ENCODE assay signal across 16 cellular contexts in the genomic region with DNA sequence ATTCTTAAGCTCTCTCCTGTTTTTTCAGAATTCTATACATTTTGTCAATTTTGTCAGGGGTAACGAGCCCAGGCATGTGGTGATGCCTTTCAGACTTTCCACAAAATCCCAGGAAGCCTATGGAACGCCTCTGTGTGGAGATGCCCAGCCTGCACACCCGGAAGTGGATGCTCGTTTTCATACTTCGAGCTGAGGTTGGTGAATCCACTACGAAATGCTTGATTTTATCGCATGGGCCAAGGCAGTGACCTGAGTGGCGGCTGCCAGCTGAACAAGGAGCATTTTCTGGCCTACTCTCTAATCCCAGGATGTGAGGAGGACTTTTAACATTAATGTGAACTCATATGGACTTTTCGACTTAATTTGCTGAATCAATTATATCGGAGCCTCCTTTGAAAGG.
DNase-seq lines count a peak whose midpoint lies in the region; ATAC-seq, FAIRE-seq and TF ChIP-seq lines count a peak whose summit lies in the region.
"Had no signal": no experiment of that assay in that cellular context is flagged by ENCODE, and none has a peak within 500 bp of the region (broad histone marks: within the 10 kb centered on the region; RNA-seq: fewer than 3 reads in every experiment).

No MANE protein-coding gene starts in this region.

- TF ChIP-seq EP300 in HepG2 (IDR thresholded peaks at IDR 0.05; ENCODE audit: low read depth in 2 of 2, low read length in 2 of 2) = no peak
- TF ChIP-seq EP300 in HepG2 (CRISPR knock-in tag; IDR thresholded peaks at IDR 0.05; ENCODE audit: borderline replicate concordance) = no peak
- TF ChIP-seq EP300 in sigmoid colon (IDR thresholded peaks at IDR 0.05) = no peak

- H3K4me1 ChIP-seq in HepG2 (ENCODE audit: insufficient read depth, low read length) (no peaks in the 10 kb centered on the region), right lobe of liver (no peaks in the 10 kb centered on the region), lung (ENCODE audit: control insufficient read depth in 2 of 2, insufficient read depth in 2 of 2, low read length in 2 of 2) (no peaks in the 10 kb centered on the region), sigmoid colon (no peaks in the 10 kb centered on the region), testis (no peaks in the 10 kb centered on the region)

- H3K79me2 ChIP-seq in HepG2 (ENCODE audit: insufficient read depth, low read length) = no peaks in the 10 kb centered on the region

- TF ChIP-seq POLR2A in HepG2 (IDR thresholded peaks at IDR 0.05; ENCODE audit: insufficient read depth in 1 of 2, low read depth in 2 of 2, low read length in 2 of 2) (no peak), right lobe of liver (IDR thresholded peaks at IDR 0.05) (no peak), sigmoid colon (IDR thresholded peaks at IDR 0.05) (no peak), testis (IDR thresholded peaks at IDR 0.05) (no peak)

- intact Hi-C loops in HepG2 (cut with micrococcal nuclease; ENCODE audit: unreplicated experiment) (no loop called here), right lobe of liver (cut with DNase I) (no loop called here), sigmoid colon (cut with DNase I) (no loop called here), testis (cut with DNase I; ENCODE audit: low total_unique reads) (no loop called here)

- in situ Hi-C loops in HepG2 (cut with HindIII; ENCODE audit: extremely low pct_ligation_motif_present, low pct_unique_long_range_greater_than_20kb) = no loop called here

- H4K20me1 ChIP-seq in HepG2 (ENCODE audit: insufficient read depth, low read length) = no peaks in the 10 kb centered on the region

- ATAC-seq in HepG2 (no peak), right lobe of liver (no peak), lung (ENCODE audit: insufficient read depth, low FRiP score) (no peak), GM18519 (IDR thresholded peaks at IDR 0.05; ENCODE audit: low FRiP score, unreplicated experiment) (no peak)
- ATAC-seq: CD8-positive, alpha-beta T cell had no signal

- H3K4me3 ChIP-seq in HepG2 (replicated peaks in 1 of 3; ENCODE audit: insufficient read depth in 1 of 3, low read depth in 2 of 3, low read length in 3 of 3) (no peak overlapping the region), right lobe of liver (no peak overlapping the region), lung (no peak overlapping the region), sigmoid colon (no peak overlapping the region), testis (no peak overlapping the region)
- H3K4me3 ChIP-seq: BLaER1 treated with 17β-estradiol and CSF1 and Interleukin-3, amounts not matched to agents 10 nM and 100 nM; GM23248 had no signal

- no peaks in the 10 kb centered on the region for H3K36me3 ChIP-seq in HepG2 (replicated peaks in 1 of 2; ENCODE audit: control insufficient read depth in 1 of 2, insufficient read depth in 2 of 2, low read length in 2 of 2)
- no peaks in the 10 kb centered on the region for H3K36me3 ChIP-seq in right lobe of liver
- no peaks in the 10 kb centered on the region for H3K36me3 ChIP-seq in lung (ENCODE audit: control insufficient read depth in 2 of 2, insufficient read depth in 2 of 2, low read length in 2 of 2)
- no peaks in the 10 kb centered on the region for H3K36me3 ChIP-seq in sigmoid colon
- H3K36me3 ChIP-seq in testis (ENCODE audit: low read depth, missing control alignments) = no peaks in the 10 kb centered on the region
- H3K36me3 ChIP-seq: BLaER1 treated with 17β-estradiol and CSF1 and Interleukin-3, amounts not matched to agents 10 nM and 100 nM had no signal

- TF ChIP-seq RAD21 in HepG2 (CRISPR knock-in tag; IDR thresholded peaks at IDR 0.05) = no peak

- POLR2A ChIA-PET in HepG2 (lab: Yijun Ruan, JAX) = no interaction called here

- CTCF ChIA-PET in HepG2 (lab: Yijun Ruan, JAX; ENCODE audit: low intra/inter-chr PET ratio, low total read pairs) = no interaction called here

- TF ChIP-seq CTCF in HepG2 (CRISPR knock-in tag; IDR thresholded peaks at IDR 0.05) = no peak
- no peak for TF ChIP-seq CTCF in right lobe of liver (IDR thresholded peaks at IDR 0.05)
- TF ChIP-seq CTCF in lung (IDR thresholded peaks at IDR 0.05; ENCODE audit: control extremely low read depth, extremely low read depth) = no peak
- TF ChIP-seq CTCF in sigmoid colon (IDR thresholded peaks at IDR 0.05) = no peak
- no peak for TF ChIP-seq CTCF in testis (IDR thresholded peaks at IDR 0.05)

- H3K4me2 ChIP-seq in HepG2 (ENCODE audit: low read depth, low read length) = no peak overlapping the region

- 14% methylated on average over 6 of the region's 10 CpGs for WGBS in HepG2 (ENCODE audit: low lambda C conversion rate)
- WGBS in right lobe of liver (ENCODE audit: insufficient coverage, low coverage, low lambda C conversion rate, missing lambda C conversion rate) = 75% methylated on average over 4 of the region's 10 CpGs
- 84 to 88% methylated on average over 10 of the region's 10 CpGs for WGBS in lung, 2 donors
- 71 to 80% methylated on average over 10 of the region's 10 CpGs for WGBS in sigmoid colon, 2 donors
- 78 to 80% methylated on average over 10 of the region's 10 CpGs for WGBS in testis, 2 donors

- H3K9ac ChIP-seq in HepG2 (ENCODE audit: insufficient read depth, low read depth, low read length) = no peak overlapping the region
- H3K9ac ChIP-seq: BLaER1 treated with 17β-estradiol and CSF1 and Interleukin-3, amounts not matched to agents 10 nM and 100 nM; GM23248 had no signal

- BruUV-seq in HepG2 (replicated peaks; lab: Mats Ljungman, UMichigan) = no TSS peak

- no peak overlapping the region for H2AFZ ChIP-seq in HepG2 (ENCODE audit: low read length)
- H2AFZ ChIP-seq: GM23248 had no signal

- no peak for DNase-seq in HepG2 (ENCODE audit: low spot score)
- DNase-seq in right lobe of liver = no peak
- peak; percentile 4 for DNase-seq in lung (ENCODE audit: low spot score)
- peak; percentile 47 for DNase-seq in sigmoid colon
- no peak for DNase-seq in activated effector memory CD4-positive, alpha-beta T cell treated with Interleukin-2 at 50 U/mL for 16 hours
- no peak for DNase-seq in testis
- DNase-seq: 8988T, Calu3, GF-D8, GM23248, HCEC 1CT, IMR-90 had no signal

- FAIRE-seq in HepG2 (lab: Jason Lieb, UNC) = no peak

- no peak overlapping the region for H3K27ac ChIP-seq in HepG2 (ENCODE audit: extremely low read length, insufficient read depth, low read length)
- no peak overlapping the region for H3K27ac ChIP-seq in right lobe of liver
- no peak overlapping the region for H3K27ac ChIP-seq in lung (ENCODE audit: low read depth in 1 of 2, low read length in 1 of 2)
- H3K27ac ChIP-seq in sigmoid colon = no peak overlapping the region
- H3K27ac ChIP-seq in testis = no peak overlapping the region
- H3K27ac ChIP-seq: BLaER1 treated with 17β-estradiol and CSF1 and Interleukin-3, amounts not matched to agents 10 nM and 100 nM; GM23248; HL-60 had no signal

- no peaks in the 10 kb centered on the region for H3K9me3 ChIP-seq in HepG2 (ENCODE audit: low read length)
- no peaks in the 10 kb centered on the region for H3K9me3 ChIP-seq in right lobe of liver
- H3K9me3 ChIP-seq in lung (ENCODE audit: control insufficient read depth in 2 of 2, insufficient read depth in 1 of 2, low read length in 1 of 2) = no peaks in the 10 kb centered on the region
- no peaks in the 10 kb centered on the region for H3K9me3 ChIP-seq in sigmoid colon
- H3K9me3 ChIP-seq in testis = no peaks in the 10 kb centered on the region

- H3K27me3 ChIP-seq in HepG2 (ENCODE audit: control insufficient read depth in 1 of 2, insufficient read depth in 2 of 2, low read length in 2 of 2) (peaks cover 8 to 32% of the 10 kb centered on the region in 2 experiments; a peak in 4 of 5 replicates), right lobe of liver (no peaks in the 10 kb centered on the region), lung (ENCODE audit: control insufficient read depth, insufficient read depth) (no peaks in the 10 kb centered on the region), sigmoid colon (peaks cover 0 to 32% (median 21%) of the 10 kb centered on the region in 3 donors), testis (no peaks in the 10 kb centered on the region)
- H3K27me3 ChIP-seq: BLaER1 treated with 17β-estradiol and CSF1 and Interleukin-3, amounts not matched to agents 10 nM and 100 nM had no signal

TF ChIP-seq in HepG2, 621 proteins besides CTCF, POLR2A, EP300 and RAD21:
- no peak for TF ChIP-seq ZNF20 (CRISPR knock-in tag; IDR thresholded peaks at IDR 0.05)
- 0 out of 2 replicates have a peak, but pooled peaks have one; percentile 24 for TF ChIP-seq ELF1 (CRISPR knock-in tag; IDR thresholded peaks at IDR 0.05)
- no peak for TF ChIP-seq TCF7 (IDR thresholded peaks at IDR 0.05; ENCODE audit: low read depth)
- no peak for TF ChIP-seq ZNF703 (CRISPR knock-in tag; IDR thresholded peaks at IDR 0.05; ENCODE audit: borderline replicate concordance)
- TF ChIP-seq, protein P1, sequence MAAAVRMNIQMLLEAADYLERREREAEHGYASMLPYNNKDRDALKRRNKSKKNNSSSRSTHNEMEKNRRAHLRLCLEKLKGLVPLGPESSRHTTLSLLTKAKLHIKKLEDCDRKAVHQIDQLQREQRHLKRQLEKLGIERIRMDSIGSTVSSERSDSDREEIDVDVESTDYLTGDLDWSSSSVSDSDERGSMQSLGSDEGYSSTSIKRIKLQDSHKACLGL (CRISPR knock-in tag; IDR thresholded peaks at IDR 0.05) = no peak

Comparison
In these comparisons a context has a peak if more than half of its experiments do, and no peak if none do; other contexts are left out.
1. DNase-seq: peak in lung (single experiment) and sigmoid colon (single experiment); none in HepG2 (single experiment), right lobe of liver (0 of 3), activated effector memory CD4-positive, alpha-beta T cell treated with Interleukin-2 at 50 U/mL for 16 hours (single experiment) and testis (single experiment).